In the genomic region with DNA sequence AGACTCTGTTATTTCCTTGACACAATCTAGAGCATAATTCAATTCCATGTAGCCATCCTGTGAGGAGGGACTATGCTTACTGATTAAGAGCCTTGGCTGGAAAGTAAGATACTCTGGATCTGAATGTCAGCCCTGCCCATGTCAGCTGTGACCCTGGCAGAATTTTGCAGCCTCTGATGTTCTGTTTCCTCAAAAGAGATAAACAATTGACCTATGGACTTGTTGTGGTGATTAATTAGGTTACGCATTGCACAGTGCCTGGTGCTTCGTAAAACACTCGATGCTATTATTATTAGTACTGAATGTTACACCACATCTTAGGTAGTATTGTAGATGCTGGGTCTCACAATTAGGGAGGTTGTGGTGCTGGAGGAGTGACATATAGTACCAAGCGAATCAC, we compare ENCODE assay signal across 28 cellular contexts.
"Had no signal": no experiment of that assay in that cellular context is flagged by ENCODE, and none has a peak within 500 bp of the region (broad histone marks: within the 10 kb centered on the region; RNA-seq: fewer than 3 reads in every experiment).

No MANE protein-coding gene starts in this region.

- H3K9ac ChIP-seq: neural progenitor cell, parathyroid adenoma had no signal

- H3K4me1 Mint-ChIP-seq: naive thymus-derived CD4-positive, alpha-beta T cell; natural killer cell; nephron; stimulated activated effector memory CD8-positive, alpha-beta T cell treated with anti-CD3 and anti-CD28 coated beads, Interleukin-12 subunit alpha, Interleukin-12 subunit beta, amount 100 ng/mL, for 72 hours; stimulated activated naive B cell treated with anti-CD40 and anti-IgM and Interleukin-4, amounts not matched to agents 10 μg/mL and 1 μg/mL and 100 μg/mL, for 72 hours had no signal

- H3K9me3 Mint-ChIP-seq: nephron; neural progenitor cell; stimulated activated naive CD8-positive, alpha-beta T cell treated with anti-CD3 and anti-CD28 coated beads, Interleukin-15, Interleukin-2, amounts not matched to agents 100 ng/mL and 50 ng/mL, for 24 hours had no signal

- H2AFZ ChIP-seq: neural progenitor cell, parathyroid adenoma had no signal

- H3K4me3 ChIP-seq: neural progenitor cell, ovary, prostate gland, skin epidermis, stomach, thoracic aorta, thyroid gland, tibial nerve, upper lobe of left lung, vagina had no signal

- H3K4me2 ChIP-seq: neural progenitor cell had no signal

- DNase-seq: naive thymus-derived CD4-positive, alpha-beta T cell; natural killer cell; occipital lobe; ovary; posterior cingulate gyrus; right cardiac atrium; stimulated activated CD4-positive, alpha-beta T cell treated with anti-CD3 and anti-CD28 coated beads, Interleukin-15, amount 100 ng/mL, for 24 hours; stimulated activated CD4-positive, alpha-beta T cell treated with anti-CD3 and anti-CD28 coated beads, Interleukin-2, amount 100 ng/mL, for 24 hours; stimulated activated CD4-positive, alpha-beta T cell treated with anti-CD3 and anti-CD28 coated beads, Interleukin-2, amount 100 ng/mL, for 48 hours; stimulated activated CD4-positive, alpha-beta T cell treated with anti-CD3 and anti-CD28 coated beads, Interleukin-4, amount 100 ng/mL, for 24 hours; stimulated activated naive B cell treated with anti-CD40 and anti-IgM and Interleukin-4, amounts not matched to agents 10 μg/mL and 1 μg/mL and 100 μg/mL, for 72 hours; stimulated activated naive CD4-positive, alpha-beta T cell treated with Interleukin-2 at 50 U/mL for 16 hours; stomach; thyroid gland; trophoblast cell; upper lobe of left lung had no signal

- H3K36me3 ChIP-seq: neural progenitor cell, ovary, prostate gland, stomach, thoracic aorta, thyroid gland, tibial nerve, upper lobe of left lung, vagina had no signal

- FAIRE-seq: urothelium cell line had no signal

- H3K27ac ChIP-seq: neural progenitor cell, ovary, parathyroid adenoma, prostate gland, skin epidermis, stomach, thoracic aorta, thyroid gland, tibial nerve, upper lobe of left lung, vagina had no signal

- H3K27me3 ChIP-seq: neural progenitor cell, ovary, stomach, thyroid gland, tibial nerve, upper lobe of left lung, vagina had no signal

- ATAC-seq: naive thymus-derived CD4-positive, alpha-beta T cell; natural killer cell; right cardiac atrium; sciatic nerve; stimulated activated effector memory CD8-positive, alpha-beta T cell treated with anti-CD3 and anti-CD28 coated beads, Interleukin-12 subunit alpha, Interleukin-12 subunit beta, amount 100 ng/mL, for 72 hours; stimulated activated naive B cell treated with anti-CD40 and anti-IgM and Interleukin-4, amounts not matched to agents 10 μg/mL and 1 μg/mL and 100 μg/mL, for 72 hours had no signal

- H3K27me3 Mint-ChIP-seq: naive thymus-derived CD4-positive, alpha-beta T cell; stimulated activated naive B cell treated with anti-CD40 and anti-IgM and Interleukin-4, amounts not matched to agents 10 μg/mL and 1 μg/mL and 100 μg/mL, for 72 hours; stimulated activated naive CD8-positive, alpha-beta T cell treated with anti-CD3 and anti-CD28 coated beads, Interleukin-15, Interleukin-2, amounts not matched to agents 100 ng/mL and 50 ng/mL, for 24 hours had no signal

- H3K79me2 ChIP-seq: parathyroid adenoma had no signal

- H3K36me3 Mint-ChIP-seq: naive thymus-derived CD4-positive, alpha-beta T cell; natural killer cell; neural progenitor cell; stimulated activated effector memory CD8-positive, alpha-beta T cell treated with anti-CD3 and anti-CD28 coated beads, Interleukin-12 subunit alpha, Interleukin-12 subunit beta, amount 100 ng/mL, for 72 hours; stimulated activated naive B cell treated with anti-CD40 and anti-IgM and Interleukin-4, amounts not matched to agents 10 μg/mL and 1 μg/mL and 100 μg/mL, for 72 hours had no signal

- H3K4me3 Mint-ChIP-seq: naive thymus-derived CD4-positive, alpha-beta T cell; natural killer cell; nephron; neural progenitor cell; stimulated activated effector memory CD8-positive, alpha-beta T cell treated with anti-CD3 and anti-CD28 coated beads, Interleukin-12 subunit alpha, Interleukin-12 subunit beta, amount 100 ng/mL, for 72 hours; stimulated activated naive B cell treated with anti-CD40 and anti-IgM and Interleukin-4, amounts not matched to agents 10 μg/mL and 1 μg/mL and 100 μg/mL, for 72 hours; stimulated activated naive CD8-positive, alpha-beta T cell treated with anti-CD3 and anti-CD28 coated beads, Interleukin-15, Interleukin-2, amounts not matched to agents 100 ng/mL and 50 ng/mL, for 24 hours had no signal

- H3K4me1 ChIP-seq: parathyroid adenoma, prostate gland, stomach, thyroid gland, tibial nerve, upper lobe of left lung, vagina had no signal

- H3K9me3 ChIP-seq: ovary, prostate gland, stomach, thoracic aorta, thyroid gland, tibial nerve, upper lobe of left lung, vagina had no signal
